In the genomic region with DNA sequence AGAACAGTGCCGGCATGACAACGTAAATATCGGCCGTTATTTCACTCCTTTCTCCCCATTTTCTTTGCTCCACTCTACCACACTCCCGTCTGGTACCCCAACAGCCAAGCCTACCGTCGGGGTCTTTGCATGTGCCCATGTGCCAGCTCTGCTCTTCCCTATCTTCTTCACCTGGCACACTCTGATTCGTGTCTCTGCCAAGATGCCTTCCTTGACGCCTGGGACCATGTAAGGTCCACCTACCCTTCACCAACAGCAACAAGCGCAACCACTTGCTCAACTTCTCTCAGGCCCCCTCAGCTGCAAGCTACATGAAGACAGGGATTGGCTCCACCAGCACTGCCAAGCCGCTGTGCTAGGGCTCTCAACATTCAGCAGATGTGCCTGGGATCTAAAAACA, we compare ENCODE assay signal across 15 cellular contexts. TPM values are rescaled to one million over a fixed set of nuclear protein-coding genes. Genes with fewer than 3 reads are reported as not detected.
A peak's percentile ranks its signal among the peaks of the same experiment; 100 is the strongest.
DNase-seq lines count a peak whose midpoint lies in the region; ATAC-seq and TF ChIP-seq lines count a peak whose summit lies in the region.
"Had no signal": no experiment of that assay in that cellular context is flagged by ENCODE, and none has a peak within 500 bp of the region (broad histone marks: within the 10 kb centered on the region; RNA-seq: fewer than 3 reads in every experiment).

No MANE protein-coding gene starts in this region.

- DNase-seq in activated naive CD4-positive, alpha-beta T cell treated with anti-CD3 and anti-CD28 coated beads, Interleukin-2, amount 50 U/mL, for 16 hours, result no peak
- no peak for DNase-seq in activated naive CD8-positive, alpha-beta T cell treated with anti-CD3 and anti-CD28 coated beads for 36 hours
- DNase-seq in mesothelial cell of epicardium (ENCODE audit: low spot score in 2 of 2, unreplicated experiment in 2 of 2), result peak in 1 of 2 experiments; percentile 10
- DNase-seq in thoracic aorta (ENCODE audit: low spot score), result no peak
- no peak for DNase-seq in mesendoderm
- DNase-seq: cerebellar nuclear complex; NCI-H1092 treated with DMSO at 0.1 percent for 48 hours; SHP77 treated with DMSO at 0.1 percent for 48 hours; stimulated activated CD4-positive, alpha-beta T cell treated with anti-CD3 and anti-CD28 coated beads, Interleukin-4, amount 100 ng/mL, for 24 hours had no signal

- no peaks in the 10 kb centered on the region for H3K27me3 Mint-ChIP-seq in activated naive CD4-positive, alpha-beta T cell treated with anti-CD3 and anti-CD28 coated beads, Interleukin-2, amount 50 U/mL, for 24 hours
- H3K27me3 Mint-ChIP-seq in activated naive CD8-positive, alpha-beta T cell treated with anti-CD3 and anti-CD28 coated beads for 36 hours, result no peaks in the 10 kb centered on the region
- no peaks in the 10 kb centered on the region for H3K27me3 Mint-ChIP-seq in mesothelial cell of epicardium (ENCODE audit: low read depth)

- H3K36me3 ChIP-seq in thoracic aorta (peaks cover 6% of the 10 kb centered on the region), mesendoderm (ENCODE audit: control insufficient read depth, insufficient read depth, low read length) (no peaks in the 10 kb centered on the region)
- H3K36me3 ChIP-seq: HAP-1 had no signal

- no peaks in the 10 kb centered on the region for H3K27me3 ChIP-seq in thoracic aorta (replicated peaks; ENCODE audit: insufficient read depth)
- H3K27me3 ChIP-seq in mesendoderm (ENCODE audit: insufficient read depth, low read length, poor library complexity), result no peaks in the 10 kb centered on the region

- peaks cover 42% of the 10 kb centered on the region for H3K79me1 ChIP-seq in mesendoderm (ENCODE audit: low read length)

- H2BK120ac ChIP-seq in mesendoderm (ENCODE audit: low read depth, low read length), result no peak overlapping the region

- no peak overlapping the region for H4K8ac ChIP-seq in mesendoderm (ENCODE audit: low read depth, low read length)

- peak overlapping the region; percentile 77 for H3K27ac Mint-ChIP-seq in activated naive CD4-positive, alpha-beta T cell treated with anti-CD3 and anti-CD28 coated beads, Interleukin-2, amount 50 U/mL, for 24 hours
- peak overlapping the region; percentile 38 for H3K27ac Mint-ChIP-seq in activated naive CD8-positive, alpha-beta T cell treated with anti-CD3 and anti-CD28 coated beads for 36 hours
- peak overlapping the region; percentile 8 for H3K27ac Mint-ChIP-seq in mesothelial cell of epicardium

- H3K56ac ChIP-seq in mesendoderm (ENCODE audit: low read length), result no peak overlapping the region

- peaks cover 59 to 68% of the 10 kb centered on the region in 2 donors for H3K4me1 ChIP-seq in thoracic aorta (ENCODE audit: control insufficient read depth in 1 of 2, low read depth in 2 of 2)
- peaks cover 3% of the 10 kb centered on the region for H3K4me1 ChIP-seq in mesendoderm (ENCODE audit: control insufficient read depth, low read depth, low read length)

- H3K27ac ChIP-seq in thoracic aorta (no peak overlapping the region), mesendoderm (ENCODE audit: low read depth, low read length) (no peak overlapping the region)

- no peak overlapping the region for H3K18ac ChIP-seq in mesendoderm (ENCODE audit: low read length)

- no peak overlapping the region for H3K9ac ChIP-seq in mesendoderm (ENCODE audit: low read length)

- no peak overlapping the region for H2BK15ac ChIP-seq in mesendoderm (replicated peaks; ENCODE audit: low read depth)

- no peak overlapping the region for H2AK5ac ChIP-seq in mesendoderm (ENCODE audit: low read length)

- H3K4me3 ChIP-seq in thoracic aorta, result peak overlapping the region; percentile 28
- H3K4me3 ChIP-seq in mesendoderm (ENCODE audit: low read length), result no peak overlapping the region
- H3K4me3 ChIP-seq: HAP-1 had no signal

- H3K36me3 Mint-ChIP-seq in activated naive CD4-positive, alpha-beta T cell treated with anti-CD3 and anti-CD28 coated beads, Interleukin-2, amount 50 U/mL, for 24 hours, result peaks cover 6% of the 10 kb centered on the region
- peaks cover 48% of the 10 kb centered on the region for H3K36me3 Mint-ChIP-seq in activated naive CD8-positive, alpha-beta T cell treated with anti-CD3 and anti-CD28 coated beads for 36 hours
- H3K36me3 Mint-ChIP-seq in mesothelial cell of epicardium, result peaks cover 2% of the 10 kb centered on the region

- H3K23ac ChIP-seq in mesendoderm (ENCODE audit: low read length), result no peak overlapping the region

- no peak for TF ChIP-seq CTCF in mesothelial cell of epicardium (IDR thresholded peaks at IDR 0.05; ENCODE audit: unreplicated experiment)
- TF ChIP-seq CTCF in thoracic aorta (IDR thresholded peaks at IDR 0.05), result no peak

- peak overlapping the region; percentile 5 for H3K4me3 Mint-ChIP-seq in activated naive CD4-positive, alpha-beta T cell treated with anti-CD3 and anti-CD28 coated beads, Interleukin-2, amount 50 U/mL, for 24 hours
- no peak overlapping the region for H3K4me3 Mint-ChIP-seq in activated naive CD8-positive, alpha-beta T cell treated with anti-CD3 and anti-CD28 coated beads for 36 hours
- H3K4me3 Mint-ChIP-seq in mesothelial cell of epicardium, result no peak overlapping the region

- peaks cover 82% of the 10 kb centered on the region for H3K4me1 Mint-ChIP-seq in activated naive CD4-positive, alpha-beta T cell treated with anti-CD3 and anti-CD28 coated beads, Interleukin-2, amount 50 U/mL, for 24 hours
- peaks cover 73% of the 10 kb centered on the region for H3K4me1 Mint-ChIP-seq in activated naive CD8-positive, alpha-beta T cell treated with anti-CD3 and anti-CD28 coated beads for 36 hours
- H3K4me1 Mint-ChIP-seq in mesothelial cell of epicardium, result peaks cover 22% of the 10 kb centered on the region

- H3K4me2 ChIP-seq in mesendoderm (ENCODE audit: low read length), result no peak overlapping the region

- no peak overlapping the region for H4K5ac ChIP-seq in mesendoderm (ENCODE audit: low read length)

- H3K9me3 ChIP-seq in thoracic aorta, result no peaks in the 10 kb centered on the region
- H3K9me3 ChIP-seq: HAP-1 had no signal

- no CpG with 5 or more reads among the region's 11 CpGs for WGBS in mesendoderm (ENCODE audit: extremely low coverage, insufficient coverage, low lambda C conversion rate)

- ATAC-seq in thoracic aorta (ENCODE audit: insufficient number of reproducible peaks, low FRiP score, low read depth) (no peak), HG02870 (IDR thresholded peaks at IDR 0.05; ENCODE audit: unreplicated experiment) (no peak), GM18517 (IDR thresholded peaks at IDR 0.05; ENCODE audit: unreplicated experiment) (no peak)
- ATAC-seq: sciatic nerve had no signal

- H2BK5ac ChIP-seq in mesendoderm (ENCODE audit: low read length), result no peak overlapping the region

- H3K4ac ChIP-seq in mesendoderm (ENCODE audit: low read depth, low read length), result no peak overlapping the region

- H3K79me2 ChIP-seq in mesendoderm (ENCODE audit: control insufficient read depth, insufficient read depth, low read length), result peaks cover 65% of the 10 kb centered on the region

- H3K9me3 Mint-ChIP-seq in activated naive CD4-positive, alpha-beta T cell treated with anti-CD3 and anti-CD28 coated beads, Interleukin-2, amount 50 U/mL, for 24 hours, result no peaks in the 10 kb centered on the region
- no peaks in the 10 kb centered on the region for H3K9me3 Mint-ChIP-seq in activated naive CD8-positive, alpha-beta T cell treated with anti-CD3 and anti-CD28 coated beads for 36 hours
- H3K9me3 Mint-ChIP-seq in mesothelial cell of epicardium, result no peaks in the 10 kb centered on the region

RNA-seq across cellular contexts. Expression of a gene that starts 4.4 kb away (rescaled TPM):
- total RNA-seq in activated naive CD8-positive, alpha-beta T cell treated with anti-CD3 and anti-CD28 coated beads for 36 hours, result 100 to 1,000 TPM in 1 of 2 experiments, 10 to 100 TPM in 1; 99.1 to 101 TPM
- total RNA-seq in mesothelial cell of epicardium (91.4 to 93.8 TPM (median 92.3 TPM) in 3 replicates), thoracic aorta (100 to 1,000 TPM; 226 to 244 TPM)
- polyA plus RNA-seq in mesendoderm (2013, experiment 1 of 2), result 40.4 TPM
- 40.6 TPM for polyA plus RNA-seq in mesendoderm (2013, experiment 2 of 2)

RNA-seq across cellular contexts. Expression of a gene that starts 58.3 kb away (rescaled TPM):
- not detected for total RNA-seq in activated naive CD8-positive, alpha-beta T cell treated with anti-CD3 and anti-CD28 coated beads for 36 hours
- total RNA-seq in mesothelial cell of epicardium, result not detected in 3 replicates
- total RNA-seq in thoracic aorta, result not detected
- polyA plus RNA-seq in mesendoderm (2013, experiment 1 of 2), result not detected
- not detected for polyA plus RNA-seq in mesendoderm (2013, experiment 2 of 2)
- total RNA-seq: epithelial cell of proximal tubule, sciatic nerve had no signal

Comparison
In these comparisons a context has a peak if more than half of its experiments do, and no peak if none do; other contexts are left out.
1. H3K27ac Mint-ChIP-seq: peak in every context shown above with its lines; median percentile 77 in activated naive CD4-positive, alpha-beta T cell treated with anti-CD3 and anti-CD28 coated beads, Interleukin-2, amount 50 U/mL, for 24 hours; 38 in activated naive CD8-positive, alpha-beta T cell treated with anti-CD3 and anti-CD28 coated beads for 36 hours; 8 in mesothelial cell of epicardium.